Comparison of ENCODE assay signal across 1 cellular context in the genomic region with DNA sequence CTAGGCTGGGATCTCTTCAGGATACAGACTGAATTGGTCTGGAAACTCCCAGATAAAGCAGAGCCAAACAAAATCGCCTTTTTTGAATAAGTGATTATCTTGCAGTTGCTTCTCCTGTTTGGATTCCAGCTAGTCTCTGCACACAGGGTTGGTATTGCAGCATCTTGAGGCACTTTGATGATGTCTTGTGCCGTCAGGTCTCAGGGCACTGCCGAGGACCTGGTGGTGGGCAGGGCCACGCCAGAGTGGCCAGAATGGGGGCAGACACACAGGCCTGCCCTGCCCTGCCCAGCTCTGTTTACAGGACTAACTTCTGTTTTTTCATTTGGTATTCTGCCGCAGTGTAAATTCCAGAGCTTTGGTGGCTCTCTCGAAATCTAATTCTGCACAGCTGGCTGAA.
TF ChIP-seq lines count a peak whose summit lies in the region.

No MANE protein-coding gene starts in this region.

TF ChIP-seq in SK-N-SH treated with all-trans-retinoic acid at 6 μM for 48 hours, 23 proteins besides CTCF, POLR2A, EP300 and RAD21 (continued from another document):
- TF ChIP-seq, protein P1, sequence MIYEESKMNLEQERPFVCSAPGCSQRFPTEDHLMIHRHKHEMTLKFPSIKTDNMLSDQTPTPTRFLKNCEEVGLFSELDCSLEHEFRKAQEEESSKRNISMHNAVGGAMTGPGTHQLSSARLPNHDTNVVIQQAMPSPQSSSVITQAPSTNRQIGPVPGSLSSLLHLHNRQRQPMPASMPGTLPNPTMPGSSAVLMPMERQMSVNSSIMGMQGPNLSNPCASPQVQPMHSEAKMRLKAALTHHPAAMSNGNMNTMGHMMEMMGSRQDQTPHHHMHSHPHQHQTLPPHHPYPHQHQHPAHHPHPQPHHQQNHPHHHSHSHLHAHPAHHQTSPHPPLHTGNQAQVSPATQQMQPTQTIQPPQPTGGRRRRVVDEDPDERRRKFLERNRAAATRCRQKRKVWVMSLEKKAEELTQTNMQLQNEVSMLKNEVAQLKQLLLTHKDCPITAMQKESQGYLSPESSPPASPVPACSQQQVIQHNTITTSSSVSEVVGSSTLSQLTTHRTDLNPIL (CRISPR knock-in tag; IDR thresholded peaks at IDR 0.05; ENCODE audit: low read depth): no peak
- no peak for TF ChIP-seq ZNF565 (CRISPR knock-in tag; conservative IDR thresholded peaks at IDR 0.05; ENCODE audit: low read depth)
